In genomic region chr7:36137258-36137657, GRCh38 we compare ENCODE assay signal across 16 cellular contexts.
"Had no signal": no experiment of that assay in that cellular context is flagged by ENCODE, and none has a peak within 500 bp of the region (broad histone marks: within the 10 kb centered on the region; RNA-seq: fewer than 3 reads in every experiment).

No MANE protein-coding gene starts in this region.

- H3K4me2 ChIP-seq: neural progenitor cell had no signal

- H3K9ac ChIP-seq: neural progenitor cell had no signal

- H3K36me3 ChIP-seq: cardiac muscle cell, sigmoid colon, thyroid gland, upper lobe of right lung had no signal

- H3K27me3 ChIP-seq: cardiac muscle cell, neural progenitor cell, sigmoid colon, thyroid gland, upper lobe of right lung had no signal

- DNase-seq: activated CD4-positive, alpha-beta T cell treated with anti-CD3 and anti-CD28 coated beads for 36 hours; activated CD4-positive, alpha-beta T cell treated with anti-CD3 and anti-CD28 coated beads, Interleukin-2, amount 50 U/mL, for 48 hours; activated CD8-positive, alpha-beta memory T cell treated with anti-CD3 and anti-CD28 coated beads, Interleukin-2, amount 50 U/mL, for 48 hours; activated naive CD4-positive, alpha-beta T cell; activated T-cell treated with anti-CD3 and anti-CD28 coated beads, Interleukin-2, amount 50 U/mL, for 4 hours; immature natural killer cell; naive thymus-derived CD8-positive, alpha-beta T cell; sigmoid colon; stimulated activated CD4-positive, alpha-beta T cell treated with anti-CD3 and anti-CD28 coated beads, Interleukin-4, amount 100 ng/mL, for 1 hour; stimulated activated naive CD4-positive, alpha-beta T cell; thyroid gland; upper lobe of right lung had no signal

- H3K27ac ChIP-seq: cardiac muscle cell, epithelial cell of prostate, neural progenitor cell, sigmoid colon, thyroid gland, upper lobe of right lung had no signal

- ATAC-seq: activated CD4-positive, alpha-beta T cell treated with anti-CD3 and anti-CD28 coated beads for 36 hours; activated T-cell treated with anti-CD3 and anti-CD28 coated beads, Interleukin-2, amount 50 U/mL, for 4 hours; naive thymus-derived CD8-positive, alpha-beta T cell; upper lobe of right lung; WTC11 had no signal

- H3K4me3 ChIP-seq: cardiac muscle cell, neural progenitor cell, sigmoid colon, thyroid gland, upper lobe of right lung had no signal

- H3K4me1 ChIP-seq: neural progenitor cell, sigmoid colon, thyroid gland, upper lobe of right lung had no signal

- H2AFZ ChIP-seq: neural progenitor cell had no signal

- H3K9me3 ChIP-seq: sigmoid colon, thyroid gland, upper lobe of right lung had no signal
